Comparison of ENCODE assay signal across 11 cellular contexts in genomic region chr14:96246535-96246839, GRCh38. TPM values are rescaled to one million over a fixed set of nuclear protein-coding genes. Genes with fewer than 3 reads are reported as not detected.
DNase-seq lines count a peak whose midpoint lies in the region; ATAC-seq, FAIRE-seq and TF ChIP-seq lines count a peak whose summit lies in the region.
"Had no signal": no experiment of that assay in that cellular context is flagged by ENCODE, and none has a peak within 500 bp of the region (broad histone marks: within the 10 kb centered on the region; RNA-seq: fewer than 3 reads in every experiment).

No MANE protein-coding gene starts in this region.

- H4K20me1 ChIP-seq in IMR-90 (ENCODE audit: insufficient read depth, low read length), result peaks cover 7% of the 10 kb centered on the region

- peaks cover 39% of the 10 kb centered on the region for H3K36me3 ChIP-seq in IMR-90 (ENCODE audit: control insufficient read depth, insufficient read depth, low read length)

- TF ChIP-seq POLR2A in IMR-90 (IDR thresholded peaks at IDR 0.05; ENCODE audit: low read depth, low read length), result no peak

- ATAC-seq in IMR-90 (ENCODE audit: low read depth) (peak; percentile 78), left colon (peak; percentile 44), T-helper 17 cell (no peak)

- no peak overlapping the region for H2BK15ac ChIP-seq in IMR-90 (ENCODE audit: low read depth, low read length)

- dilution Hi-C loops in IMR-90 (cut with HindIII; ENCODE audit: low sequenced_read_pairs, unreplicated experiment), result no loop called here

- DNase-seq in AG10803 (ENCODE audit: low read depth), result peak; percentile 97
- DNase-seq in IMR-90, result peak; percentile 99
- peak; percentile 95 for DNase-seq in amniotic stem cell (lab: John Stamatoyannopoulos, UW)
- no peak for DNase-seq in left colon
- no peak for DNase-seq in iPS-NIHi7 (ENCODE audit: extremely low spot score)
- no peak for DNase-seq in T-helper 17 cell
- no peak for DNase-seq in D721Med (ENCODE audit: insufficient read length, low spot score)
- DNase-seq in UCSD-AML1 (lab: John Stamatoyannopoulos, UW; ENCODE audit: unreplicated experiment), result no peak
- DNase-seq: DND-41, SHP77 had no signal

- CTCF ChIA-PET in IMR-90 (lab: Yijun Ruan, JAX), result no interaction called here

- H4K91ac ChIP-seq in IMR-90 (ENCODE audit: insufficient read depth, low read depth, low read length), result peak overlapping the region; percentile 26; the same call in 1 of the 2 replicates

- no peak overlapping the region for H3K4me3 ChIP-seq in AG10803 (ENCODE audit: low read length)
- no peak overlapping the region for H3K4me3 ChIP-seq in IMR-90 (ENCODE audit: insufficient read depth, low read depth, low read length)

- H3K9me1 ChIP-seq in IMR-90 (ENCODE audit: insufficient read depth, low read length), result peaks cover 12% of the 10 kb centered on the region

- H3K9me3 ChIP-seq in IMR-90 (ENCODE audit: control insufficient read depth, insufficient read depth, low read length), result no peaks in the 10 kb centered on the region
- no peaks in the 10 kb centered on the region for H3K9me3 ChIP-seq in T-helper 17 cell (ENCODE audit: control insufficient read depth, low read length, poor library complexity, severe bottlenecking)

- no peak overlapping the region for H3K4me2 ChIP-seq in IMR-90 (ENCODE audit: low read depth, low read length)

- H3K27me3 ChIP-seq in IMR-90 (ENCODE audit: control insufficient read depth, insufficient read depth, low read length), result no peaks in the 10 kb centered on the region

- BruUV-seq in IMR-90 (replicated peaks; lab: Mats Ljungman, UMichigan), result no TSS peak

- H3K27ac Mint-ChIP-seq in T-helper 17 cell, result no peak overlapping the region

- peaks cover 19% of the 10 kb centered on the region for H3K4me1 ChIP-seq in IMR-90 (ENCODE audit: control insufficient read depth, insufficient read depth, low read length)

- H3K36me3 Mint-ChIP-seq in T-helper 17 cell (ENCODE audit: low read depth), result no peaks in the 10 kb centered on the region

- H3K56ac ChIP-seq in IMR-90 (ENCODE audit: extremely low read depth, insufficient read depth, low read length), result no peak overlapping the region

- H2BK5ac ChIP-seq in IMR-90 (ENCODE audit: low read depth, low read length, poor library complexity, severe bottlenecking), result peak overlapping the region; percentile 89

- H2AK9ac ChIP-seq in IMR-90 (replicated peaks; ENCODE audit: low read depth, low read length, poor library complexity), result peak overlapping the region; percentile 6

- peaks cover 39% of the 10 kb centered on the region for H3K27me3 Mint-ChIP-seq in T-helper 17 cell

- 0 out of 2 replicates have a peak overlapping the region, but pooled peaks have one; percentile 14 for H2AK5ac ChIP-seq in IMR-90 (ENCODE audit: low read depth, low read length)

- H3K79me1 ChIP-seq in IMR-90 (ENCODE audit: low read depth in 1 of 2, low read length in 2 of 2), result peaks cover 24 to 70% of the 10 kb centered on the region in 2 experiments; a peak in 3 of 4 replicates

- H2BK20ac ChIP-seq in IMR-90 (ENCODE audit: low read depth, low read length), result peak overlapping the region; percentile 41

- H3K4me1 Mint-ChIP-seq in T-helper 17 cell, result peaks cover 1% of the 10 kb centered on the region

- peak; percentile 46 for TF ChIP-seq RAD21 in IMR-90 (IDR thresholded peaks at IDR 0.05; ENCODE audit: low read length)

- no CpG with 5 or more reads among the region's 1 CpG for WGBS in IMR-90 (ENCODE audit: extremely low coverage in 2 of 2, insufficient read length in 1 of 2), 2 experiments

- POLR2A ChIA-PET in IMR-90 (lab: Charles Lee; ENCODE audit: unreplicated experiment), result interaction anchor here (0.6 kb wide), 1 partner anchor 11 kb away, joined by 24 read pairs; no protein-coding TSS in a partner anchor

- peak; percentile 22; the same call in 1 of the 2 replicates for TF ChIP-seq CTCF in AG10803 (conservative IDR thresholded peaks at IDR 0.05; ENCODE audit: low read length)
- TF ChIP-seq CTCF in IMR-90 (conservative IDR thresholded peaks at IDR 0.05; ENCODE audit: low read depth, low read length), result peak; percentile 25; the same call in 1 of the 2 replicates
- no peak for TF ChIP-seq CTCF in D721Med (IDR thresholded peaks at IDR 0.05; ENCODE audit: insufficient read depth, missing control alignments)

- H3K4me3 Mint-ChIP-seq in T-helper 17 cell, result no peak overlapping the region

- no peak overlapping the region for H4K8ac ChIP-seq in IMR-90 (ENCODE audit: low read depth in 2 of 2, low read length in 2 of 2)

- H3K23ac ChIP-seq in IMR-90 (ENCODE audit: low read depth, low read length), result no peak overlapping the region

- H4K5ac ChIP-seq in IMR-90 (ENCODE audit: low read depth, low read length), result no peak overlapping the region

- peak overlapping the region; percentile 58 for H3K27ac ChIP-seq in IMR-90 (ENCODE audit: insufficient read depth, low read length)

- H3K14ac ChIP-seq in IMR-90 (replicated peaks; ENCODE audit: low read depth, low read length), result 0 out of 2 replicates have a peak overlapping the region, but pooled peaks have one; percentile 33

- peak overlapping the region; percentile 38; the same call in 1 of the 2 replicates for H3K4ac ChIP-seq in IMR-90 (ENCODE audit: low read depth, low read length)

- intact Hi-C loops in IMR-90 (cut with micrococcal nuclease), result no loop called here
- intact Hi-C loops in left colon (cut with DNase I, micrococcal nuclease), result no loop called here

- H3K18ac ChIP-seq in IMR-90 (ENCODE audit: low read depth, low read length), result no peak overlapping the region

- H3K9ac ChIP-seq in IMR-90 (ENCODE audit: low read depth, low read length), result no peak overlapping the region

- H2BK120ac ChIP-seq in IMR-90 (ENCODE audit: low read depth, low read length), result peak overlapping the region; percentile 58

- peak overlapping the region; percentile 81 for H2AFZ ChIP-seq in IMR-90 (replicated peaks; ENCODE audit: low read length, poor library complexity)

- in situ Hi-C loops in IMR-90 (cut with MboI; ENCODE audit: low sequenced_read_pairs), result no loop called here

- no peak for FAIRE-seq in D721Med (lab: Jason Lieb, UNC)

TF ChIP-seq in IMR-90, 13 proteins besides CTCF, POLR2A, EP300 and RAD21:
- TF ChIP-seq CHD1 (IDR thresholded peaks at IDR 0.05; ENCODE audit: low read depth, low read length) (no peak; the same call in 1 of the 2 replicates), SMC3 (IDR thresholded peaks at IDR 0.05; ENCODE audit: low read depth, low read length) (no peak; the same call in 1 of the 2 replicates), BHLHE40 (IDR thresholded peaks at IDR 0.05; ENCODE audit: low read depth, low read length) (peak; percentile 81), CEBPB (IDR thresholded peaks at IDR 0.05; ENCODE audit: low read depth, low read length) (peak; percentile 99), MXI1 (IDR thresholded peaks at IDR 0.05; ENCODE audit: borderline replicate concordance, low read depth, low read length) (peak; percentile 96), MAFK (IDR thresholded peaks at IDR 0.05; ENCODE audit: low read depth, low read length) (0 out of 2 replicates have a peak, but pooled peaks have one; percentile 18), USF2 (IDR thresholded peaks at IDR 0.05; ENCODE audit: low read depth, low read length) (peak; percentile 73), RCOR1 (IDR thresholded peaks at IDR 0.05; ENCODE audit: insufficient replicate concordance, low read length) (peak; percentile 74), MAZ (IDR thresholded peaks at IDR 0.05; ENCODE audit: borderline replicate concordance, low read depth, low read length) (peak; percentile 77; the same call in 1 of the 2 replicates), RFX5 (IDR thresholded peaks at IDR 0.05; ENCODE audit: low read depth, low read length) (peak; percentile 27; the same call in 1 of the 2 replicates), FOS (IDR thresholded peaks at IDR 0.05; ENCODE audit: low read depth, low read length) (peak; percentile 94)
- TF ChIP-seq, protein P1, sequence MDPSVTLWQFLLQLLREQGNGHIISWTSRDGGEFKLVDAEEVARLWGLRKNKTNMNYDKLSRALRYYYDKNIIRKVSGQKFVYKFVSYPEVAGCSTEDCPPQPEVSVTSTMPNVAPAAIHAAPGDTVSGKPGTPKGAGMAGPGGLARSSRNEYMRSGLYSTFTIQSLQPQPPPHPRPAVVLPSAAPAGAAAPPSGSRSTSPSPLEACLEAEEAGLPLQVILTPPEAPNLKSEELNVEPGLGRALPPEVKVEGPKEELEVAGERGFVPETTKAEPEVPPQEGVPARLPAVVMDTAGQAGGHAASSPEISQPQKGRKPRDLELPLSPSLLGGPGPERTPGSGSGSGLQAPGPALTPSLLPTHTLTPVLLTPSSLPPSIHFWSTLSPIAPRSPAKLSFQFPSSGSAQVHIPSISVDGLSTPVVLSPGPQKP (IDR thresholded peaks at IDR 0.05; ENCODE audit: borderline replicate concordance, low read depth, low read length), result no peak

RNA-seq across cellular contexts. Expression of gene BDKRB1, which starts 9.5 kb away (rescaled TPM):
- total RNA-seq in IMR-90 (2012; rRNA removed) (51.4 and 56.5 TPM in 2 replicates), left colon (1 to 10 TPM; 5.2 to 6.6 TPM), T-helper 17 cell (not detected)
- 130 and 142 TPM in 2 replicates for polyA plus RNA-seq in IMR-90 (2012; rRNA removed)
- polyA plus RNA-seq in IMR-90 (2012; cell fraction: cytosol; rRNA removed), result 48.1 and 276 TPM in 2 replicates
- 226 and 290 TPM in 2 replicates for polyA plus RNA-seq in IMR-90 (2012; cell fraction: nucleus; rRNA removed; ENCODE audit: low replicate concordance)
- total RNA-seq: pulmonary artery endothelial cell had no signal

RNA-seq across cellular contexts. Expression of gene BDKRB2, which starts 41.8 kb away (rescaled TPM):
- total RNA-seq in IMR-90 (2012; rRNA removed) (60.5 and 73.1 TPM in 2 replicates), left colon (10 to 100 TPM; 14.2 to 33.6 TPM), T-helper 17 cell (not detected)
- 52.1 and 60.9 TPM in 2 replicates for polyA plus RNA-seq in IMR-90 (2012; rRNA removed)
- polyA plus RNA-seq in IMR-90 (2012; cell fraction: cytosol; rRNA removed), result 32.4 and 87.1 TPM in 2 replicates
- polyA plus RNA-seq in IMR-90 (2012; cell fraction: nucleus; rRNA removed; ENCODE audit: low replicate concordance), result 63.4 and 68.9 TPM in 2 replicates
- total RNA-seq: pulmonary artery endothelial cell had no signal

Comparison
In these comparisons a context has a peak if more than half of its experiments do, and no peak if none do; other contexts are left out.
1. DNase-seq: peak in AG10803 (single experiment), IMR-90 (single experiment) and amniotic stem cell (single experiment); none in left colon (0 of 2), iPS-NIHi7 (single experiment), T-helper 17 cell (0 of 3), D721Med (single experiment) and UCSD-AML1 (single experiment).
2. RNA of gene BDKRB1, which starts 9.5 kb away (total RNA-seq): 51.4 to 56.5 TPM in IMR-90 and 5.2 to 6.6 TPM in left colon; not detected in T-helper 17 cell; every median in the first group is over 4 times any median in the second.
3. RNA of gene BDKRB2, which starts 41.8 kb away (total RNA-seq): 60.5 to 73.1 TPM in IMR-90 and 14.2 to 33.6 TPM in left colon; not detected in T-helper 17 cell; every median in the first group is over 10 times any median in the second.